Comparison of ENCODE assay signal across 21 cellular contexts in genomic region chr10:130987401-130987800, GRCh38.
"Had no signal": no experiment of that assay in that cellular context is flagged by ENCODE, and none has a peak within 500 bp of the region (broad histone marks: within the 10 kb centered on the region; RNA-seq: fewer than 3 reads in every experiment).

No MANE protein-coding gene starts in this region.

- H3K4me1 ChIP-seq: colonic mucosa, esophagus squamous epithelium, gastrocnemius medialis, heart right ventricle, left lung, lower lobe of right lung had no signal

- H3K9me3 ChIP-seq: colonic mucosa, esophagus squamous epithelium, gastrocnemius medialis had no signal

- ATAC-seq: effector memory CD8-positive, alpha-beta T cell; esophagus mucosa; gastrocnemius medialis; heart right ventricle; left cardiac atrium; left lung; left ventricle myocardium superior had no signal

- DNase-seq: cerebellar nuclear complex; colonic mucosa; cortex of kidney; effector CD8-positive, alpha-beta T cell; effector memory CD8-positive, alpha-beta T cell; endodermal cell; erythroblast; esophagus squamous epithelium; foreskin fibroblast; foreskin melanocyte; gastrocnemius medialis; glutamatergic neuron; heart right ventricle; hippocampal formation; left cardiac atrium; left lung; left ventricle myocardium superior; lower lobe of right lung; mesenchymal stem cell had no signal

- H3K27me3 ChIP-seq: colonic mucosa, gastrocnemius medialis had no signal

- H3K4me3 ChIP-seq: colonic mucosa, esophagus squamous epithelium, gastrocnemius medialis, heart right ventricle, left lung, lower lobe of right lung had no signal

- H3K27ac ChIP-seq: colonic mucosa, epithelial cell of prostate, esophagus squamous epithelium, gastrocnemius medialis, heart right ventricle, left lung, lower lobe of right lung had no signal

- H3K36me3 ChIP-seq: colonic mucosa, esophagus squamous epithelium, gastrocnemius medialis, heart right ventricle, left lung, lower lobe of right lung had no signal
